In the genomic region with DNA sequence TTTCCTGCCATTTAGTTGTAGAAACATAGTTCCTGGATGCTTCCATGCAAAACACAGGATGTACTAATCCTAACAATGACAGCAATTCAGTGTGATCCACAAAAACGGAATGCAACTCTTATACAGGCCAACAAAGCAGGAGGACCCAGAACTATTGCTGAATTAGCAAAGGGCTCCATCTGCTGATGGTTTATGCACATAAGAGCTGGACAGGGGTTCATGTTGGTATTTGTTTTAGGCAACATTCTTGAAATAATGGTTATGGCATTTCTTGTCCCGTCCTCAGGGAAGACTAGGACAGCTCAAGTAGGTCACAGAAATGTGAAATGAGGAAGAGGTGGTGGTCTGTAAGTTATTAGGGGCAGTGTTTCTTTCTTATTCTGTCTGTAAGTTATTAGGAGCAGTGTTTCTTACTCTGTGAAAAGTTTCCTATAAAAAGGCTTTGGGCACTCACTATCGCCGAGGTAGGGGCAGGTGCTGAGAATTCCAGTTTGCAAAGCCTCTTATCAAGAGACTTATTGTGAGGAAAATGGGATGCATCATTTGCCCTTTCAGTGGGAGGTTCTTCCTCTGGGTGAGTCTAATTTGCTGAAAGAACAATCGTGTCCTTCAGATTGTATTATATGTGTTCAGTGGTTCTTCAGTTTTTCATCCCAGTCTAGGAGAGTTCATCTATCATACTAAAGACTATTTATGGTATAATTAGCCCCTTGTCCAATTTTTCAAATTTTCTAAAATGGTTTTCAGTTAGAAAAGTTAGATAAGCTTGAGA, we compare ENCODE assay signal across 8 cellular contexts.
DNase-seq lines count a peak whose midpoint lies in the region; ATAC-seq and TF ChIP-seq lines count a peak whose summit lies in the region.

No MANE protein-coding gene starts in this region.

- peak overlapping the region; percentile 46 for H3K4me3 Mint-ChIP-seq in activated T-cell treated with anti-CD3 and anti-CD28 coated beads, Interleukin-2, amount 50 U/mL, for 4 hours
- H3K4me3 Mint-ChIP-seq in glutamatergic neuron (ENCODE audit: unreplicated experiment): peak overlapping the region; percentile 92

- no peaks in the 10 kb centered on the region for H3K9me3 ChIP-seq in skeletal muscle satellite cell (replicated peaks; ENCODE audit: low read length)

- peaks cover 19% of the 10 kb centered on the region for H3K27me3 Mint-ChIP-seq in activated T-cell treated with anti-CD3 and anti-CD28 coated beads, Interleukin-2, amount 50 U/mL, for 4 hours (ENCODE audit: low read depth)
- H3K27me3 Mint-ChIP-seq in glutamatergic neuron (ENCODE audit: unreplicated experiment): peaks cover 1% of the 10 kb centered on the region

- H3K4me1 ChIP-seq in skeletal muscle satellite cell (ENCODE audit: control insufficient read depth, insufficient read depth, low read length): no peaks in the 10 kb centered on the region

- peak overlapping the region; percentile 54 for H3K4me3 ChIP-seq in skeletal muscle satellite cell (ENCODE audit: low read length)

- H3K27ac ChIP-seq in VCaP: peak overlapping the region; percentile 63

- H3K9ac ChIP-seq in skeletal muscle satellite cell (ENCODE audit: low read depth, low read length): no peak overlapping the region

- peak overlapping the region; percentile 71 for H3K27ac Mint-ChIP-seq in glutamatergic neuron (ENCODE audit: unreplicated experiment)

- no peaks in the 10 kb centered on the region for H3K36me3 Mint-ChIP-seq in activated T-cell treated with anti-CD3 and anti-CD28 coated beads, Interleukin-2, amount 50 U/mL, for 4 hours (ENCODE audit: insufficient read depth)
- no peaks in the 10 kb centered on the region for H3K36me3 Mint-ChIP-seq in glutamatergic neuron (ENCODE audit: unreplicated experiment)

- no peaks in the 10 kb centered on the region for H3K9me3 Mint-ChIP-seq in activated T-cell treated with anti-CD3 and anti-CD28 coated beads, Interleukin-2, amount 50 U/mL, for 4 hours
- peaks cover 2% of the 10 kb centered on the region for H3K9me3 Mint-ChIP-seq in glutamatergic neuron (ENCODE audit: unreplicated experiment)

- peak overlapping the region; percentile 53 for H3K4me2 ChIP-seq in skeletal muscle satellite cell (ENCODE audit: low read length)

- TF ChIP-seq CTCF in VCaP (conservative IDR thresholded peaks at IDR 0.05) (peak; percentile 88), glutamatergic neuron (IDR thresholded peaks at IDR 0.05; ENCODE audit: partially characterized antibody, unreplicated experiment) (peak; percentile 7)

- no peaks in the 10 kb centered on the region for H3K36me3 ChIP-seq in skeletal muscle satellite cell (ENCODE audit: insufficient read depth, low read length)

- peaks cover 6% of the 10 kb centered on the region for H3K4me1 Mint-ChIP-seq in activated T-cell treated with anti-CD3 and anti-CD28 coated beads, Interleukin-2, amount 50 U/mL, for 4 hours (ENCODE audit: low read depth)
- peaks cover 9% of the 10 kb centered on the region for H3K4me1 Mint-ChIP-seq in glutamatergic neuron (ENCODE audit: low read depth, unreplicated experiment)

- H3K27me3 ChIP-seq in skeletal muscle satellite cell (ENCODE audit: control insufficient read depth, insufficient read depth, low read length): peaks cover 10% of the 10 kb centered on the region

- ATAC-seq in activated T-cell treated with anti-CD3 and anti-CD28 coated beads, Interleukin-2, amount 50 U/mL, for 4 hours: no peak
- ATAC-seq in HG02571 (IDR thresholded peaks at IDR 0.05; ENCODE audit: unreplicated experiment) (peak; percentile 54), HG03457 (IDR thresholded peaks at IDR 0.05; ENCODE audit: unreplicated experiment) (no peak)

- no peak for DNase-seq in activated T-cell treated with anti-CD3 and anti-CD28 coated beads, Interleukin-2, amount 50 U/mL, for 4 hours
- DNase-seq in activated T-cell treated with anti-CD3 and anti-CD28 coated beads for 4 hours (no peak), NCI-H1694 treated with DMSO at 0.1 percent for 48 hours (lab: John Stamatoyannopoulos, UW) (peak; percentile 82), glutamatergic neuron (no peak)
